ENCODE assay signal across 2 cellular contexts in genomic region chr22:44266811-44267760, GRCh38.
TF ChIP-seq lines count a peak whose summit lies in the region.

No MANE protein-coding gene starts in this region.

TF ChIP-seq in GM23338, 12 proteins besides CTCF, POLR2A, EP300 and RAD21 (continued from another document):
- TF ChIP-seq ZNF462 (CRISPR knock-in tag; IDR thresholded peaks at IDR 0.05) (no peak), CREB1 (CRISPR knock-in tag; IDR thresholded peaks at IDR 0.05; ENCODE audit: low read depth) (no peak), JUNB (IDR thresholded peaks at IDR 0.05; ENCODE audit: unreplicated experiment) (no peak), NANOG (IDR thresholded peaks at IDR 0.05; ENCODE audit: borderline replicate concordance) (no peak), REST (IDR thresholded peaks at IDR 0.05; ENCODE audit: unreplicated experiment) (no peak)

TF ChIP-seq in SK-N-SH, 30 proteins besides CTCF, POLR2A, EP300 and RAD21 (continued from another document):
- TF ChIP-seq, protein P1, sequence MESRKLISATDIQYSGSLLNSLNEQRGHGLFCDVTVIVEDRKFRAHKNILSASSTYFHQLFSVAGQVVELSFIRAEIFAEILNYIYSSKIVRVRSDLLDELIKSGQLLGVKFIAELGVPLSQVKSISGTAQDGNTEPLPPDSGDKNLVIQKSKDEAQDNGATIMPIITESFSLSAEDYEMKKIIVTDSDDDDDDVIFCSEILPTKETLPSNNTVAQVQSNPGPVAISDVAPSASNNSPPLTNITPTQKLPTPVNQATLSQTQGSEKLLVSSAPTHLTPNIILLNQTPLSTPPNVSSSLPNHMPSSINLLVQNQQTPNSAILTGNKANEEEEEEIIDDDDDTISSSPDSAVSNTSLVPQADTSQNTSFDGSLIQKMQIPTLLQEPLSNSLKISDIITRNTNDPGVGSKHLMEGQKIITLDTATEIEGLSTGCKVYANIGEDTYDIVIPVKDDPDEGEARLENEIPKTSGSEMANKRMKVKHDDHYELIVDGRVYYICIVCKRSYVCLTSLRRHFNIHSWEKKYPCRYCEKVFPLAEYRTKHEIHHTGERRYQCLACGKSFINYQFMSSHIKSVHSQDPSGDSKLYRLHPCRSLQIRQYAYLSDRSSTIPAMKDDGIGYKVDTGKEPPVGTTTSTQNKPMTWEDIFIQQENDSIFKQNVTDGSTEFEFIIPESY (IDR thresholded peaks at IDR 0.05; ENCODE audit: borderline replicate concordance, low read depth), result no peak
- TF ChIP-seq GATA2 (CRISPR knock-in tag; IDR thresholded peaks at IDR 0.05) (no peak), TEAD4 (IDR thresholded peaks at IDR 0.05; ENCODE audit: borderline replicate concordance, insufficient read depth) (no peak), RCOR1 (IDR thresholded peaks at IDR 0.05; ENCODE audit: low read length) (no peak), MEF2A (IDR thresholded peaks at IDR 0.05; ENCODE audit: borderline replicate concordance, low read depth) (no peak)
TF ChIP-seq in SK-N-SH: peak in this region for 0.
